ENCODE assay signal across 8 cellular contexts in the genomic region with DNA sequence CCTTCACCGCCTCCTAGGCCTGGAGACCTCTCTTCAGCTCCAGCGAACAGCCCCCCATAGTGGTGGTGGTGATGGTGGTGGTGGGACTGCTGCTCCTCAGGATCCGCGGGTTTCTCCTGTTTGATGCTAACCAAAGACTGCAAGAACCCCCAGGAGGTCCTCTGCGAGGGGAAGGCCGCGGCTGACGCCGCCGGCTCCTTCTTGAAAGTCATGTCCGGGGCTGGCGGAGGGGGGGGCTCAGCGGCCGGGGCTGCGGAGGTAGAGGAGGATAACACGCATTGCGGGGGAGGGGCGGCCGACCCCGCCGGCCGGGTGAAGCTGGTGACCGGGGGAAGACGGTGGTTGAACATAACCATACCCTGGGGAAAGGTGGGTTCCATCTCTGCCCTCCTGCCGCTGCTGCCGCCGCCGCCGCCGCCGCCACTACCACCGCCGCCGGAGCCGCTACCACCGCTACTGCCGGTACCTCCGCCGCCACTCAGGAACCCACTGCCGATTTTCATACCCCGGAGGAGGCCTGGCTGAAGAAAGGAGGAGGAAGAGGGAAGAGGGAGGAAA. TPM values are rescaled to one million over a fixed set of nuclear protein-coding genes. Genes with fewer than 3 reads are reported as not detected.
DNase-seq lines count a peak whose midpoint lies in the region; ATAC-seq and TF ChIP-seq lines count a peak whose summit lies in the region.

No MANE protein-coding gene starts in this region.

- peak overlapping the region; percentile 88 for H3K27ac ChIP-seq in cingulate gyrus (ENCODE audit: low read depth, low read length)
- H3K27ac ChIP-seq in lower lobe of right lung: peak overlapping the region; percentile 90

- H3K4me3 ChIP-seq in lower lobe of right lung: peak overlapping the region; percentile 92

- no peaks in the 10 kb centered on the region for H3K9me3 ChIP-seq in lower lobe of right lung

- ATAC-seq in HG02970 (IDR thresholded peaks at IDR 0.05; ENCODE audit: low FRiP score, unreplicated experiment): peak; percentile 29
- peak; percentile 49 to 50 for ATAC-seq in lower lobe of right lung

- no peaks in the 10 kb centered on the region for H3K27me3 ChIP-seq in lower lobe of right lung (ENCODE audit: low read depth)

- intact Hi-C loops in lower lobe of right lung (cut with DNase I): no loop called here

- DNase-seq in NCI-H146 (lab: John Stamatoyannopoulos, UW): peak; percentile 33
- DNase-seq in NCI-H146 treated with DMSO at 0.1 percent for 48 hours (lab: John Stamatoyannopoulos, UW; ENCODE audit: unreplicated experiment): no peak
- DNase-seq in T-helper 9 cell: peak; percentile 31
- DNase-seq in lower lobe of right lung: peak; percentile 65
- DNase-seq in stimulated activated CD8-positive, alpha-beta memory T cell treated with anti-CD3 and anti-CD28 coated beads, Interleukin-15, amount 100 ng/mL, for 4 hours (ENCODE audit: low read depth in 2 of 2): peak; percentile 1 to 7
- DNase-seq in HuH-7 (ENCODE audit: low spot score): no peak

- H3K4me1 ChIP-seq in lower lobe of right lung: peaks cover 45% of the 10 kb centered on the region

- H3K36me3 ChIP-seq in lower lobe of right lung: no peaks in the 10 kb centered on the region

- TF ChIP-seq CTCF in lower lobe of right lung (IDR thresholded peaks at IDR 0.05): no peak

RNA-seq across cellular contexts. Expression of a gene that starts 0.6 kb away (rescaled TPM):
- 18.2 TPM for total RNA-seq in lower lobe of right lung

Comparison
In these comparisons a context has a peak if more than half of its experiments do, and no peak if none do; other contexts are left out.
1. DNase-seq: peak in NCI-H146 (single experiment), T-helper 9 cell (single experiment), lower lobe of right lung (single experiment) and stimulated activated CD8-positive, alpha-beta memory T cell treated with anti-CD3 and anti-CD28 coated beads, Interleukin-15, amount 100 ng/mL, for 4 hours (2 of 2); none in NCI-H146 treated with DMSO at 0.1 percent for 48 hours (single experiment) and HuH-7 (single experiment).